ENCODE assay signal across 18 cellular contexts in the genomic region with DNA sequence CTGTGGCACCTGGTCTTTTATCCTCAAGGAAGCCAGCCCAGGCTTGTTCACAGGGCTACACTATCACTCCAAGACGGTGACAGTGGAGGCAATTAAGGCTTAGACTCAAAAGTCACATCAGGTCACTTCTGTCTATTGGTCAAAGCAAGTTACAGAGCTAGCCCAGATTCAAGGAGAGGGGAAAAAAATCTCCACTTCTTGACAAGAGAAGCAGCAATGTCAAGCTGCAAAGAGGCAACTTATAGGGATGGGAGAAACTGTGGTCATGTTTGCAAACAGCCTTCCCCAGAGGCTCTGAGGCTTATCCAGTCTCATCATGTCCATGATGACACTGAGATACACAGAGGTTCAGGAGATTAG. TPM values are rescaled to one million over a fixed set of nuclear protein-coding genes. Genes with fewer than 3 reads are reported as not detected.
DNase-seq lines count a peak whose midpoint lies in the region; ATAC-seq and TF ChIP-seq lines count a peak whose summit lies in the region.
"Had no signal": no experiment of that assay in that cellular context is flagged by ENCODE, and none has a peak within 500 bp of the region (broad histone marks: within the 10 kb centered on the region; RNA-seq: fewer than 3 reads in every experiment).

No MANE protein-coding gene starts in this region.

- POLR2A ChIA-PET in T-cell (lab: Charles Lee) = interaction anchor here in 1 of 2 donors (0.6 kb wide), 1 partner anchor 482 kb away, joined by 3 read pairs; no protein-coding TSS in a partner anchor

- H3K4ac ChIP-seq in mesendoderm (ENCODE audit: low read depth, low read length) = no peak overlapping the region

- no peaks in the 10 kb centered on the region for H3K4me1 ChIP-seq in right cardiac atrium (ENCODE audit: control insufficient read depth, insufficient read depth, low read length)
- no peaks in the 10 kb centered on the region for H3K4me1 ChIP-seq in mesendoderm (ENCODE audit: control insufficient read depth, low read depth, low read length)
- peaks cover 0 to 3% (median 0%) of the 10 kb centered on the region in 4 donors for H3K4me1 ChIP-seq in upper lobe of left lung

- CTCF ChIA-PET in T-cell (lab: Charles Lee) = interaction anchor here in 1 of 2 donors (0.7 kb wide), 1 partner anchor 11 kb away, joined by 3 read pairs; no protein-coding TSS in a partner anchor

- no peak overlapping the region for H2BK5ac ChIP-seq in mesendoderm (ENCODE audit: low read length)

- peaks cover 9 to 13% (median 10%) of the 10 kb centered on the region in 3 donors for H3K4me1 Mint-ChIP-seq in T-cell

- no peak for DNase-seq in right cardiac atrium
- DNase-seq in Right ventricle myocardium inferior (ENCODE audit: missing footprints) = no peak
- DNase-seq in T-cell = no peak
- DNase-seq in mesendoderm = peak; percentile 12
- no peak for DNase-seq in AG08395 (ENCODE audit: low spot score)
- DNase-seq in upper lobe of left lung = no peak
- DNase-seq: activated CD4-positive, alpha-beta T cell treated with anti-CD3 and anti-CD28 coated beads for 48 hours; activated T-cell treated with anti-CD3 and anti-CD28 coated beads, Interleukin-2, amount 50 U/mL, for 4 hours; amygdala; cortex of kidney; lower lobe of right lung; NCI-H1048; T-helper 17 cell had no signal

- H3K18ac ChIP-seq in mesendoderm (ENCODE audit: low read length) = no peak overlapping the region

- TF ChIP-seq CTCF in upper lobe of left lung (IDR thresholded peaks at IDR 0.05) = no peak

- H3K36me3 Mint-ChIP-seq in T-cell = peaks cover 21% of the 10 kb centered on the region

- H3K4me2 ChIP-seq in mesendoderm (ENCODE audit: low read length) = no peak overlapping the region

- peak overlapping the region; percentile 13 for H3K27ac ChIP-seq in right cardiac atrium (ENCODE audit: low read length)
- no peak overlapping the region for H3K27ac ChIP-seq in mesendoderm (ENCODE audit: low read depth, low read length)
- no peak overlapping the region for H3K27ac ChIP-seq in upper lobe of left lung
- H3K27ac ChIP-seq: esophagus muscularis mucosa, lower lobe of right lung had no signal

- H3K9ac ChIP-seq in mesendoderm (ENCODE audit: low read length) = no peak overlapping the region

- no peak for TF ChIP-seq EP300 in upper lobe of left lung (IDR thresholded peaks at IDR 0.05)

- no peak for TF ChIP-seq POLR2A in upper lobe of left lung (IDR thresholded peaks at IDR 0.05)

- ATAC-seq in right cardiac atrium = no peak
- no peak for ATAC-seq in Right ventricle myocardium inferior
- ATAC-seq in T-cell (replicated peaks in 1 of 4) = no peak
- no peak for ATAC-seq in GM18861 (IDR thresholded peaks at IDR 0.05; ENCODE audit: unreplicated experiment)
- ATAC-seq in GM21526 (IDR thresholded peaks at IDR 0.05; ENCODE audit: low FRiP score, unreplicated experiment) = no peak
- no peak for ATAC-seq in upper lobe of left lung (ENCODE audit: low FRiP score in 2 of 2)
- ATAC-seq: activated T-cell treated with anti-CD3 and anti-CD28 coated beads, Interleukin-2, amount 50 U/mL, for 4 hours; lower lobe of right lung; Panc1; T-helper 17 cell had no signal

- no peak overlapping the region for H2AK5ac ChIP-seq in mesendoderm (ENCODE audit: low read length)

- H2BK15ac ChIP-seq in mesendoderm (replicated peaks; ENCODE audit: low read depth) = no peak overlapping the region

- H3K27me3 ChIP-seq in right cardiac atrium (ENCODE audit: control insufficient read depth, insufficient read depth) (no peaks in the 10 kb centered on the region), mesendoderm (ENCODE audit: insufficient read depth, low read length, poor library complexity) (no peaks in the 10 kb centered on the region), upper lobe of left lung (no peaks in the 10 kb centered on the region)
- H3K27me3 ChIP-seq: esophagus muscularis mucosa had no signal

- intact Hi-C loops in right cardiac atrium (cut with DNase I) = loop anchor here in 1 of 4 donors (10.0 kb wide), 1 partner anchor 91 kb away; no protein-coding TSS in a partner anchor
- intact Hi-C loops in Right ventricle myocardium inferior (cut with DNase I) = no loop called here

- no peaks in the 10 kb centered on the region for H3K9me3 ChIP-seq in right cardiac atrium (ENCODE audit: control insufficient read depth, low read length)
- H3K9me3 ChIP-seq in upper lobe of left lung = no peaks in the 10 kb centered on the region
- H3K9me3 ChIP-seq: esophagus muscularis mucosa, lower lobe of right lung had no signal

- no peak overlapping the region for H4K5ac ChIP-seq in mesendoderm (ENCODE audit: low read length)

- H2BK120ac ChIP-seq in mesendoderm (ENCODE audit: low read depth, low read length) = no peak overlapping the region

- H3K4me3 ChIP-seq in right cardiac atrium (ENCODE audit: low read length) (no peak overlapping the region), mesendoderm (ENCODE audit: low read length) (no peak overlapping the region), upper lobe of left lung (no peak overlapping the region)
- H3K4me3 ChIP-seq: esophagus muscularis mucosa, lower lobe of right lung had no signal

- no peak overlapping the region for H3K23ac ChIP-seq in mesendoderm (ENCODE audit: low read length)

- WGBS in right cardiac atrium = 49% methylated on average over 1 of the region's 1 CpG
- WGBS in mesendoderm (ENCODE audit: extremely low coverage, insufficient coverage, low lambda C conversion rate) = no CpG with 5 or more reads among the region's 1 CpG
- WGBS in upper lobe of left lung, 2 donors = 69 to 95% methylated on average over 1 of the region's 1 CpG

- H3K4me3 Mint-ChIP-seq in T-cell = no peak overlapping the region
- H3K4me3 Mint-ChIP-seq: activated T-cell treated with anti-CD3 and anti-CD28 coated beads, Interleukin-2, amount 50 U/mL, for 4 hours; T-helper 17 cell had no signal

- H3K27me3 Mint-ChIP-seq in T-cell = no peaks in the 10 kb centered on the region
- H3K27me3 Mint-ChIP-seq: T-helper 17 cell had no signal

- peaks cover 2% of the 10 kb centered on the region for H3K79me1 ChIP-seq in mesendoderm (ENCODE audit: low read length)

- H3K79me2 ChIP-seq in mesendoderm (ENCODE audit: control insufficient read depth, insufficient read depth, low read length) = no peaks in the 10 kb centered on the region

- H3K9me3 Mint-ChIP-seq in T-cell = no peaks in the 10 kb centered on the region
- H3K9me3 Mint-ChIP-seq: activated T-cell treated with anti-CD3 and anti-CD28 coated beads, Interleukin-2, amount 50 U/mL, for 4 hours had no signal

- no peak overlapping the region for H3K56ac ChIP-seq in mesendoderm (ENCODE audit: low read length)

- H3K27ac Mint-ChIP-seq in T-cell = peak overlapping the region; percentile 5 to 61
- H3K27ac Mint-ChIP-seq: T-helper 17 cell had no signal

- no peak overlapping the region for H4K8ac ChIP-seq in mesendoderm (ENCODE audit: low read depth, low read length)

- H3K36me3 ChIP-seq in mesendoderm (ENCODE audit: control insufficient read depth, insufficient read depth, low read length) (no peaks in the 10 kb centered on the region), upper lobe of left lung (no peaks in the 10 kb centered on the region)
- H3K36me3 ChIP-seq: lower lobe of right lung had no signal

RNA-seq across cellular contexts. Expression of a gene that starts 31.6 kb away (rescaled TPM):
- 100 to 1,000 TPM; 160 to 288 (median 264) TPM for total RNA-seq in right cardiac atrium
- polyA plus RNA-seq in right cardiac atrium = 215 TPM
- 198 TPM for total RNA-seq in Right ventricle myocardium inferior
- total RNA-seq in T-cell = 1 to 10 TPM in 4 of 5 donors, under 1 TPM in 1; 0.68 to 8.9 (median 4.4) TPM
- polyA plus RNA-seq in mesendoderm (2013, experiment 1 of 2) = 18.6 TPM
- 19.8 TPM for polyA plus RNA-seq in mesendoderm (2013, experiment 2 of 2)
- total RNA-seq in upper lobe of left lung = 100 to 1,000 TPM in 4 of 6 donors, 10 to 100 TPM in 2; 69.8 to 235 (median 114) TPM
- total RNA-seq: NCI-H460 had no signal

RNA-seq across cellular contexts. Expression of a gene that starts 36.3 kb away (rescaled TPM):
- total RNA-seq in right cardiac atrium (10 to 100 TPM; 10.3 to 14.6 (median 11.4) TPM), Right ventricle myocardium inferior (9.9 TPM), T-cell (10 to 100 TPM; 24.4 to 42.7 (median 38.5) TPM), upper lobe of left lung (10 to 100 TPM in 5 of 6 donors, 1 to 10 TPM in 1; 9.1 to 28.3 (median 17.3) TPM)
- polyA plus RNA-seq in right cardiac atrium = 6.5 TPM
- polyA plus RNA-seq in mesendoderm (2013, experiment 1 of 2) = 6.9 TPM
- polyA plus RNA-seq in mesendoderm (2013, experiment 2 of 2) = 7.5 TPM

RNA-seq across cellular contexts. Expression of a gene that starts 36.4 kb away (rescaled TPM):
- total RNA-seq in right cardiac atrium (100 to 1,000 TPM in 1 of 4 donors, 10 to 100 TPM in 3; 68.1 to 103 (median 81.6) TPM), Right ventricle myocardium inferior (56.3 TPM), T-cell (100 to 1,000 TPM in 3 of 5 donors, 10 to 100 TPM in 2; 78.9 to 124 (median 107) TPM), upper lobe of left lung (10 to 100 TPM; 14.1 to 82.3 (median 24.8) TPM)
- 28.0 TPM for polyA plus RNA-seq in right cardiac atrium
- polyA plus RNA-seq in mesendoderm (2013, experiment 1 of 2) = 54.4 TPM
- 54.3 TPM for polyA plus RNA-seq in mesendoderm (2013, experiment 2 of 2)

RNA-seq across cellular contexts. Expression of a gene that starts 50.8 kb away (rescaled TPM):
- 1 to 10 TPM in 3 of 4 donors, under 1 TPM in 1; 0.45 to 2.1 (median 1.2) TPM for total RNA-seq in right cardiac atrium
- polyA plus RNA-seq in right cardiac atrium = 1.1 TPM
- 0.73 TPM for total RNA-seq in Right ventricle myocardium inferior
- 1 to 10 TPM in 4 of 5 donors, under 1 TPM in 1; 0.86 to 2.9 (median 1.4) TPM for total RNA-seq in T-cell
- polyA plus RNA-seq in mesendoderm (2013, experiment 1 of 2) = 0.34 TPM
- 0.31 TPM for polyA plus RNA-seq in mesendoderm (2013, experiment 2 of 2)
- total RNA-seq in upper lobe of left lung = 10 to 100 TPM in 5 of 6 donors, 1 to 10 TPM in 1; 4.6 to 48.2 (median 24.6) TPM
- total RNA-seq: NCI-H460 had no signal

Comparison
In these comparisons a context has a peak if more than half of its experiments do, and no peak if none do; other contexts are left out.
1. RNA of a gene that starts 31.6 kb away (total RNA-seq): 160 to 288 TPM in right cardiac atrium, 198 TPM in Right ventricle myocardium inferior (single experiment) and 69.8 to 235 TPM in upper lobe of left lung; 0.68 to 8.9 TPM in T-cell; every median in the first group is over 4 times any median in the second.